8 cellular contexts compared by ENCODE assay signal in the genomic region with DNA sequence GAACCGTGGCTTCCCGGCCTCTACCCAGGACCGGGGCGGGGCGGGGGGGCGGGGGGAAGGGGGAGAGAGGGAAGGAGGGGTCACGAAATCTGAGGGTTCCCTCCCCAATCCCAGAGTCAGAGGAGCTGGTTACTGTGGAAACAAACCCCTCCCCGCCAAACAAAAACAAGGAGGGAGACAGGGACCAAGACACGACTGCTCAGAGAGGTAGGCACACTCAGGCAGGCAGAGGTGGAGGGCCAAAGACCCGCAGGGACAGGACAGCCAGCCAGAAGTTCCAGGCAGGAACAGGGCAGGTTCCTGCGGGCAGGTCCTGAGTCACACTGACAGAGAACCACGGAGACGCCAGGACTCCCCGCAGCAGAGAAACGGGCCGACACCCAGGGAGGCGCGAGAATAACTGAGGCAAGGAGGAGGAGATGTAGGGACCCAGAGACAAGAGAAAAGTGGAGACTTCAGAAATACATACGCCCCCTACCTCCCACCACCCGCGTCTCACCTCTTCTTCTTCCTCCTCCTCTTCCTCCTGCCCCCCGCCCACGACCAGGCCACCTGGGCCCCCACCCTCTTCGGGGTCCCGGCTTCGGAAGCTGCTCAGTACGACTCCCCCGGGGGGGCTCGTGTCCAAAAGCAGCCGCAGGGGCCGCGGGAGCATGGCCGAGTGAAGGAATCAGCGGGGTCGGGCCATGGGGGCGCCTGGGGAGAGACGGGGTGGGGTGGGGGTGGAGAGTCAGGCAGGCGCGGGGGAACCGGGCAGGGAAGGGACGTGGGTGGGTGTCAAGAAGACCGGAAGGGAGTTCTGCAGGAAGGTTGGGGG.
DNase-seq lines count a peak whose midpoint lies in the region; ATAC-seq and TF ChIP-seq lines count a peak whose summit lies in the region.

No MANE protein-coding gene starts in this region.

- no peak overlapping the region for H3K4me3 ChIP-seq in endocrine pancreas (ENCODE audit: control insufficient read depth, insufficient read depth, low read length)
- H3K4me3 ChIP-seq in stomach smooth muscle (ENCODE audit: low read length in 2 of 2): peak overlapping the region; percentile 89 to 95

- H3K36me3 ChIP-seq in endocrine pancreas (ENCODE audit: control insufficient read depth, insufficient read depth, low read length): no peaks in the 10 kb centered on the region
- peaks cover 14 to 24% of the 10 kb centered on the region in 2 donors for H3K36me3 ChIP-seq in stomach smooth muscle (ENCODE audit: control insufficient read depth in 2 of 2, insufficient read depth in 2 of 2, low read length in 2 of 2)

- H3K9ac ChIP-seq in endocrine pancreas (ENCODE audit: control insufficient read depth, insufficient read depth, low read length): peak overlapping the region; percentile 50
- H3K9ac ChIP-seq in stomach smooth muscle (ENCODE audit: low read length in 2 of 2): peak overlapping the region; percentile 83 to 84

- peak; percentile 78 for DNase-seq in ACHN
- DNase-seq in GM10266 (ENCODE audit: extremely low spot score): peak; percentile 84
- DNase-seq in NCI-H2196 (lab: John Stamatoyannopoulos, UW; ENCODE audit: unreplicated experiment): peak; percentile 71
- DNase-seq in activated CD4-positive, alpha-beta T cell treated with anti-CD3 and anti-CD28 coated beads, Interleukin-2, amount 50 U/mL, for 4 hours: peak; percentile 39 to 44
- DNase-seq in medulla oblongata (ENCODE audit: extremely low spot score): peak; percentile 72

- ATAC-seq in HG03196 (IDR thresholded peaks at IDR 0.05; ENCODE audit: unreplicated experiment): no peak

- H3K9me3 ChIP-seq in endocrine pancreas (ENCODE audit: control insufficient read depth, low read length): no peaks in the 10 kb centered on the region
- H3K9me3 ChIP-seq in stomach smooth muscle (ENCODE audit: control insufficient read depth in 2 of 2, low read length in 2 of 2): no peaks in the 10 kb centered on the region

- peak; percentile 12 for TF ChIP-seq CTCF in GM10266 (IDR thresholded peaks at IDR 0.05; ENCODE audit: control insufficient read depth, insufficient read depth, low read depth, missing control alignments)

- H3K4me1 ChIP-seq in endocrine pancreas (ENCODE audit: control insufficient read depth, insufficient read depth, low read length) (no peaks in the 10 kb centered on the region), stomach smooth muscle (ENCODE audit: control insufficient read depth, insufficient read depth, low read length) (peaks cover 20% of the 10 kb centered on the region)

- peak overlapping the region; percentile 96 for H3K27ac ChIP-seq in stomach smooth muscle (ENCODE audit: low read length)

- in situ Hi-C loops in ACHN (cut with HindIII; ENCODE audit: low pct_ligation_motif_present, low pct_unique_long_range_greater_than_20kb, low sequenced_read_pairs): no loop called here

- H3K27me3 ChIP-seq in endocrine pancreas (ENCODE audit: control insufficient read depth, insufficient read depth, low read length) (no peaks in the 10 kb centered on the region), stomach smooth muscle (ENCODE audit: control insufficient read depth in 1 of 2, insufficient read depth in 2 of 2, low read length in 2 of 2) (no peaks in the 10 kb centered on the region)
